ENCODE assay signal across 3 cellular contexts in the genomic region with DNA sequence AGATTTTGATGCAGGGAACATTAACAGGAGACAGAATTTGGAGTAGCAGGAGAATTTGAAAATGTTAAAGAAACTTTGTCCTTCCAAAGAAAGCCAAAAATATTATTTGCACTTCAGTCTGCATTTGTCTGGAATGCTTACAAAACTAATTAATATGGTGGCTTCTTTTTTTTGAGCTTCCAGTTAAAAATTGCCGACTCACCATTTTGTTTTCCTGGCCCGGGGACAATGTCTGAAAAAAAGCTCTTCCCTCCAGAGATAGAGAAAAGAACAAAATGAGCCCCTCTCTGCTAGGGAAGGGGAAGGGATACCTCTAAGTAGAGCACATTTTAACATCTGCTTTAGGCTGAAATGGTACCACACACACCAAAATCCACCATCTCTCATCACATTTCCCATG.
TF ChIP-seq lines count a peak whose summit lies in the region.

No MANE protein-coding gene starts in this region.

TF ChIP-seq in A549, 52 proteins besides CTCF, POLR2A, EP300 and RAD21:
- TF ChIP-seq, protein P1, sequence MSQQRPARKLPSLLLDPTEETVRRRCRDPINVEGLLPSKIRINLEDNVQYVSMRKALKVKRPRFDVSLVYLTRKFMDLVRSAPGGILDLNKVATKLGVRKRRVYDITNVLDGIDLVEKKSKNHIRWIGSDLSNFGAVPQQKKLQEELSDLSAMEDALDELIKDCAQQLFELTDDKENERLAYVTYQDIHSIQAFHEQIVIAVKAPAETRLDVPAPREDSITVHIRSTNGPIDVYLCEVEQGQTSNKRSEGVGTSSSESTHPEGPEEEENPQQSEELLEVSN (IDR thresholded peaks at IDR 0.05; ENCODE audit: borderline replicate concordance, low read depth) = no peak
- TF ChIP-seq MAFK (IDR thresholded peaks at IDR 0.05; ENCODE audit: partially characterized antibody) (peak; percentile 97), SMC3 (IDR thresholded peaks at IDR 0.05) (no peak), NFE2L2 (conservative IDR thresholded peaks at IDR 0.05; ENCODE audit: low read length) (peak; percentile 28; the same call in 1 of the 2 replicates)

TF ChIP-seq in IMR-90, 13 proteins besides CTCF, POLR2A, EP300 and RAD21:
- TF ChIP-seq MAFK (IDR thresholded peaks at IDR 0.05; ENCODE audit: low read depth, low read length) (peak; percentile 94), RCOR1 (IDR thresholded peaks at IDR 0.05; ENCODE audit: insufficient replicate concordance, low read length) (no peak), RFX5 (IDR thresholded peaks at IDR 0.05; ENCODE audit: low read depth, low read length) (no peak)

TF ChIP-seq in K562, 482 proteins besides CTCF, POLR2A, EP300 and RAD21:
- peak; percentile 34; the same call in 1 of the 2 replicates for TF ChIP-seq C11orf30 (IDR thresholded peaks at IDR 0.05; ENCODE audit: low read depth)
- peak; percentile 52 for TF ChIP-seq ZNF316 (IDR thresholded peaks at IDR 0.05)
- no peak for TF ChIP-seq PHF21A (IDR thresholded peaks at IDR 0.05; ENCODE audit: borderline replicate concordance, low read depth)
